ENCODE assay signal across 9 cellular contexts in the genomic region with DNA sequence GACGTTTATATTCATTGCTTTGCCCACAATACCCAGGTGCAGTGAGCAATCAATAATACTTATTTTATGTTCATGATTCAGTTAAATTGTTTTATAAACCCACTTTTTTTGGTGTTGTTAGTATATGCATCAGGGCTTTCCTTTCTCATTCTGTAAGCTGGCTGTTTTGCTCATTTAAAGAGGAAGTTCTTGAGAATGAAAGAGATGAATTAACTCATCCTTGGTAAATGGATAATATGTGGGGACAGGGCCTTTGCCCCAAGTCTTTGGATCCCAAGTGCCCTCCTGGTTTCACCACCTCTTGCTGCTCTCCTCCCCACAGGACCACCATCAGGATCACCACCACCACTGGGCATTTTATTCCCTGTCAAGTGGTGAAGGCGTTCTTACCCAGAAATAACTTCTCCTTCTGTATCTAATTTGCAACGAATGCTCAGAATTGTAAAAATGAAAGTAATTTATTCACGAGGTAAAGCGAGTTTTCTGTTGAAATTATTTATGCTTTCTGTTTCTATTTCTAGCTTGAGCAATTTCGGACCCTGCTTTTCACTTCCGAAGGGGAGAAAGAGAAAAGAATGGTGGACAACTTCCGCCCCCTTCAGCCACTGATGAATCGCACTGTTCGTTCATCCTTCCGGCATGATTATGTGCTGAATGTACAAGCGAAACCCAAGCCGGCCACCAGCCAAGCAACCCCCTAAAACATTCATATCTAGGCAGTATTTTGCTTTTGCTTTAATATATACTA. TPM values are rescaled to one million over a fixed set of nuclear protein-coding genes. Genes with fewer than 3 reads are reported as not detected.
DNase-seq lines count a peak whose midpoint lies in the region; ATAC-seq and TF ChIP-seq lines count a peak whose summit lies in the region.
"Had no signal": no experiment of that assay in that cellular context is flagged by ENCODE, and none has a peak within 500 bp of the region (broad histone marks: within the 10 kb centered on the region; RNA-seq: fewer than 3 reads in every experiment).

No MANE protein-coding gene starts in this region.

- CTCF ChIA-PET in GM10248 (lab: Yijun Ruan, JAX) = interaction anchor here (1.0 to 1.2 kb wide), 2 partner anchors 9 to 33 kb away, joined by 3 to 5 read pairs; a partner anchor contains a TSS

- H3K4me3 Mint-ChIP-seq in activated naive CD8-positive, alpha-beta T cell treated with anti-CD3 and anti-CD28 coated beads, Interleukin-2, amount 10 ng/mL, durations not matched to agents 7 days and 5 days = peak overlapping the region; percentile 79

- H3K27ac Mint-ChIP-seq in activated naive CD8-positive, alpha-beta T cell treated with anti-CD3 and anti-CD28 coated beads, Interleukin-2, amount 10 ng/mL, durations not matched to agents 7 days and 5 days = peak overlapping the region; percentile 97

- POLR2A ChIA-PET in GM10248 (lab: Yijun Ruan, JAX) = no interaction called here
- POLR2A ChIA-PET in activated naive CD8-positive, alpha-beta T cell treated with anti-CD3 and anti-CD28 coated beads, Interleukin-2, amount 10 ng/mL, durations not matched to agents 7 days and 5 days (lab: Charles Lee) = interaction anchor here (1.2 to 2.3 kb wide), 3 partner anchors 9 to 43 kb away, joined by 3 to 9 read pairs (median 4); a partner anchor contains a TSS

- peaks cover 4% of the 10 kb centered on the region for H3K36me3 Mint-ChIP-seq in activated naive CD8-positive, alpha-beta T cell treated with anti-CD3 and anti-CD28 coated beads, Interleukin-2, amount 10 ng/mL, durations not matched to agents 7 days and 5 days

- peaks cover 4% of the 10 kb centered on the region for H3K4me1 Mint-ChIP-seq in activated naive CD8-positive, alpha-beta T cell treated with anti-CD3 and anti-CD28 coated beads, Interleukin-2, amount 10 ng/mL, durations not matched to agents 7 days and 5 days

- H3K27me3 Mint-ChIP-seq in activated naive CD8-positive, alpha-beta T cell treated with anti-CD3 and anti-CD28 coated beads, Interleukin-2, amount 10 ng/mL, durations not matched to agents 7 days and 5 days = no peaks in the 10 kb centered on the region

- no peaks in the 10 kb centered on the region for H3K9me3 Mint-ChIP-seq in activated naive CD8-positive, alpha-beta T cell treated with anti-CD3 and anti-CD28 coated beads, Interleukin-2, amount 10 ng/mL, durations not matched to agents 7 days and 5 days

- peak; percentile 4 for TF ChIP-seq CTCF in GM10248 (IDR thresholded peaks at IDR 0.05; ENCODE audit: control extremely low read depth, extremely low read depth, low read depth, missing control alignments)

- peak; percentile 58 for DNase-seq in GM10248 (ENCODE audit: extremely low spot score)
- no peak for DNase-seq in activated naive CD8-positive, alpha-beta T cell treated with anti-CD3 and anti-CD28 coated beads, Interleukin-2, amount 10 ng/mL, durations not matched to agents 7 days and 5 days
- no peak for DNase-seq in DMS 273 (lab: John Stamatoyannopoulos, UW; ENCODE audit: unreplicated experiment)
- DNase-seq in SHP77 treated with DMSO at 0.1 percent for 48 hours (lab: John Stamatoyannopoulos, UW) = no peak
- DNase-seq in OCI-M2 (lab: John Stamatoyannopoulos, UW; ENCODE audit: unreplicated experiment) = no peak
- no peak for DNase-seq in activated CD4-positive, CD25-positive, alpha-beta regulatory T cell (lab: John Stamatoyannopoulos, UW)
- DNase-seq: NK-92 treated with Interleukin-12 subunit alpha and Interleukin-12 subunit beta, amount 100 ng/mL, for 24 hours had no signal

- ATAC-seq in GM19463 (IDR thresholded peaks at IDR 0.05; ENCODE audit: unreplicated experiment) = peak; percentile 87
- ATAC-seq in HG03378 (IDR thresholded peaks at IDR 0.05; ENCODE audit: unreplicated experiment) = peak; percentile 73
- peak; percentile 33 for ATAC-seq in activated naive CD8-positive, alpha-beta T cell treated with anti-CD3 and anti-CD28 coated beads, Interleukin-2, amount 10 ng/mL, durations not matched to agents 7 days and 5 days (ENCODE audit: low read depth)

RNA-seq across cellular contexts. Expression of a gene that starts 8.1 kb away (rescaled TPM):
- total RNA-seq in activated naive CD8-positive, alpha-beta T cell treated with anti-CD3 and anti-CD28 coated beads, Interleukin-2, amount 10 ng/mL, durations not matched to agents 7 days and 5 days = 10 to 100 TPM; 19.3 TPM

RNA-seq across cellular contexts. Expression of a gene that starts 44.1 kb away (rescaled TPM):
- 10 to 100 TPM; 18.5 to 23.4 TPM for total RNA-seq in activated naive CD8-positive, alpha-beta T cell treated with anti-CD3 and anti-CD28 coated beads, Interleukin-2, amount 10 ng/mL, durations not matched to agents 7 days and 5 days

Comparison
In these comparisons a context has a peak if more than half of its experiments do, and no peak if none do; other contexts are left out.
1. ATAC-seq: peak in every context shown above with its lines; median percentile 87 in GM19463; 73 in HG03378; 33 in activated naive CD8-positive, alpha-beta T cell treated with anti-CD3 and anti-CD28 coated beads, Interleukin-2, amount 10 ng/mL, durations not matched to agents 7 days and 5 days.